ENCODE assay signal across 1 cellular context in genomic region chr2:21002814-21003192, GRCh38.
TF ChIP-seq lines count a peak whose summit lies in the region.

No MANE protein-coding gene starts in this region.

TF ChIP-seq in HepG2, 621 proteins besides CTCF, POLR2A, EP300 and RAD21 (continued from another document and continues in another):
- no peak for TF ChIP-seq ATF5 (CRISPR knock-in tag; IDR thresholded peaks at IDR 0.05; ENCODE audit: low read depth)
- TF ChIP-seq THYN1 (CRISPR knock-in tag; IDR thresholded peaks at IDR 0.05; ENCODE audit: borderline replicate concordance, low read depth) = no peak
- TF ChIP-seq MAF1 (CRISPR knock-in tag; IDR thresholded peaks at IDR 0.05; ENCODE audit: borderline replicate concordance) = no peak
- no peak for TF ChIP-seq ZNF567 (CRISPR knock-in tag; IDR thresholded peaks at IDR 0.05; ENCODE audit: borderline replicate concordance)
- TF ChIP-seq ZNF383 (CRISPR knock-in tag; IDR thresholded peaks at IDR 0.05; ENCODE audit: borderline replicate concordance) = no peak
- TF ChIP-seq CREM (IDR thresholded peaks at IDR 0.05) = no peak
- no peak for TF ChIP-seq CREM (CRISPR knock-in tag; IDR thresholded peaks at IDR 0.05)
- peak; percentile 94; the same call in 1 of the 2 replicates for TF ChIP-seq BRF2 (CRISPR knock-in tag; IDR thresholded peaks at IDR 0.05)
- TF ChIP-seq ZNF629 (CRISPR knock-in tag; conservative IDR thresholded peaks at IDR 0.05) = no peak
- TF ChIP-seq ZFP1 (CRISPR knock-in tag; IDR thresholded peaks at IDR 0.05) = no peak; the same call in 1 of the 2 replicates
- TF ChIP-seq ZKSCAN5 (CRISPR knock-in tag; IDR thresholded peaks at IDR 0.05) = no peak
- peak; percentile 47; the same call in 1 of the 2 replicates for TF ChIP-seq ONECUT2 (CRISPR knock-in tag; IDR thresholded peaks at IDR 0.05)
- TF ChIP-seq MAZ (IDR thresholded peaks at IDR 0.05; ENCODE audit: borderline replicate concordance, low read depth, low read length) = no peak
- TF ChIP-seq MAZ (CRISPR knock-in tag; IDR thresholded peaks at IDR 0.05; ENCODE audit: low read depth) = no peak
- no peak for TF ChIP-seq ZBTB49 (CRISPR knock-in tag; IDR thresholded peaks at IDR 0.05; ENCODE audit: borderline replicate concordance)
- no peak for TF ChIP-seq AGO1 (IDR thresholded peaks at IDR 0.05; ENCODE audit: low read depth, low read length, poor library complexity, severe bottlenecking)
- TF ChIP-seq FIP1L1 (IDR thresholded peaks at IDR 0.05; ENCODE audit: borderline replicate concordance, insufficient read depth, low read depth, low read length) = no peak
- TF ChIP-seq HOXA3 (CRISPR knock-in tag; IDR thresholded peaks at IDR 0.05) = no peak
- TF ChIP-seq ZBTB43 (CRISPR knock-in tag; conservative IDR thresholded peaks at IDR 0.05) = no peak
- TF ChIP-seq ATF2 (CRISPR knock-in tag; IDR thresholded peaks at IDR 0.05) = no peak
- TF ChIP-seq TFDP2 (CRISPR knock-in tag; IDR thresholded peaks at IDR 0.05) = no peak
- TF ChIP-seq SOX13 (IDR thresholded peaks at IDR 0.05) = 0 out of 2 replicates have a peak, but pooled peaks have one; percentile 6
- no peak for TF ChIP-seq SOX13 (CRISPR knock-in tag; conservative IDR thresholded peaks at IDR 0.05 in 1 of 2, IDR thresholded peaks at IDR 0.05 in 1 of 2)
- TF ChIP-seq NFE2 (CRISPR knock-in tag; IDR thresholded peaks at IDR 0.05) = no peak
- TF ChIP-seq U2AF1 (optimal IDR thresholded peaks at IDR 0.05; ENCODE audit: low read depth, low read length) = no peak
- TF ChIP-seq KLF16 (CRISPR knock-in tag; IDR thresholded peaks at IDR 0.05) = peak in 1 of 2 experiments; percentile 44; a peak in 1 of 4 replicates
- TF ChIP-seq THAP11 (CRISPR knock-in tag; IDR thresholded peaks at IDR 0.05) = no peak
- TF ChIP-seq HIC2 (CRISPR knock-in tag; IDR thresholded peaks at IDR 0.05; ENCODE audit: low read depth) = no peak
- no peak for TF ChIP-seq MLX (CRISPR knock-in tag; IDR thresholded peaks at IDR 0.05)
- peak; percentile 69; the same call in 1 of the 2 replicates for TF ChIP-seq THAP7 (CRISPR knock-in tag; IDR thresholded peaks at IDR 0.05)
- TF ChIP-seq SP1 (IDR thresholded peaks at IDR 0.05) = no peak
- no peak for TF ChIP-seq SP1 (CRISPR knock-in tag; IDR thresholded peaks at IDR 0.05)
- TF ChIP-seq TARDBP (CRISPR knock-in tag; IDR thresholded peaks at IDR 0.05) = 0 out of 2 replicates have a peak, but pooled peaks have one; percentile 28
- TF ChIP-seq RBM22 (optimal IDR thresholded peaks at IDR 0.05; ENCODE audit: low read length) = peak; percentile 100
- no peak; the same call in 1 of the 2 replicates for TF ChIP-seq ZNF230 (CRISPR knock-in tag; IDR thresholded peaks at IDR 0.05)
- TF ChIP-seq ELF3 (CRISPR knock-in tag; IDR thresholded peaks at IDR 0.05) = no peak
- TF ChIP-seq TERF1 (CRISPR knock-in tag; IDR thresholded peaks at IDR 0.05) = no peak
- TF ChIP-seq ZBTB34 (CRISPR knock-in tag; IDR thresholded peaks at IDR 0.05) = 0 out of 2 replicates have a peak, but pooled peaks have one; percentile 49
- TF ChIP-seq UBTF (CRISPR knock-in tag; IDR thresholded peaks at IDR 0.05) = 0 out of 2 replicates have a peak, but pooled peaks have one; percentile 21
- TF ChIP-seq EEA1 (CRISPR knock-in tag; IDR thresholded peaks at IDR 0.05; ENCODE audit: borderline replicate concordance) = no peak
- no peak for TF ChIP-seq ZNF724P (CRISPR knock-in tag; IDR thresholded peaks at IDR 0.05; ENCODE audit: borderline replicate concordance)
- TF ChIP-seq PHF20 (CRISPR knock-in tag; IDR thresholded peaks at IDR 0.05) = no peak
- TF ChIP-seq ZNF34 (CRISPR knock-in tag; IDR thresholded peaks at IDR 0.05; ENCODE audit: borderline replicate concordance) = no peak
- no peak for TF ChIP-seq ZNF501 (CRISPR knock-in tag; IDR thresholded peaks at IDR 0.05)
- TF ChIP-seq ELK4 (CRISPR knock-in tag; IDR thresholded peaks at IDR 0.05; ENCODE audit: borderline replicate concordance) = no peak
- no peak for TF ChIP-seq ZNF615 (CRISPR knock-in tag; IDR thresholded peaks at IDR 0.05; ENCODE audit: borderline replicate concordance)
